8 cellular contexts compared by ENCODE assay signal in genomic region chr7:5827755-5828154, GRCh38. TPM values are rescaled to one million over a fixed set of nuclear protein-coding genes. Genes with fewer than 3 reads are reported as not detected.
DNase-seq lines count a peak whose midpoint lies in the region; FAIRE-seq and TF ChIP-seq lines count a peak whose summit lies in the region.

No MANE protein-coding gene starts in this region.

- TF ChIP-seq CTCF in A673 (conservative IDR thresholded peaks at IDR 0.05; ENCODE audit: low read depth, low read length) (peak; percentile 66), GM12874 (IDR thresholded peaks at IDR 0.05; ENCODE audit: insufficient read depth, low read depth, low read length) (peak; percentile 54), colonic mucosa (IDR thresholded peaks at IDR 0.05) (no peak)

- H4K91ac ChIP-seq in mesenchymal stem cell (ENCODE audit: low read length), result no peak overlapping the region

- POLR2A ChIA-PET in A673 (lab: Charles Lee; ENCODE audit: low non-redundant PET), result no interaction called here

- no peak overlapping the region for H2AK5ac ChIP-seq in mesenchymal stem cell (ENCODE audit: low read length, severe bottlenecking)

- no peak overlapping the region for H3K23ac ChIP-seq in mesenchymal stem cell (ENCODE audit: low read length in 2 of 2)

- H3K27me3 ChIP-seq in A673 (replicated peaks; ENCODE audit: insufficient read depth, low read depth, low read length, poor library complexity), result peaks cover 10% of the 10 kb centered on the region
- H3K27me3 ChIP-seq in colonic mucosa, result no peaks in the 10 kb centered on the region
- no peaks in the 10 kb centered on the region for H3K27me3 ChIP-seq in small intestine (ENCODE audit: control insufficient read depth in 2 of 2, insufficient read depth in 2 of 2, low read length in 2 of 2)
- H3K27me3 ChIP-seq in mesenchymal stem cell (ENCODE audit: control insufficient read depth in 1 of 2, insufficient read depth in 1 of 2, low read length in 2 of 2), result no peaks in the 10 kb centered on the region

- H2BK12ac ChIP-seq in mesenchymal stem cell (ENCODE audit: low read length in 2 of 2), result no peak overlapping the region

- no TSS peak for BruUV-seq in A673 (replicated peaks; lab: Mats Ljungman, UMichigan)

- H3K27ac ChIP-seq in A673 (ENCODE audit: low read depth, low read length, poor library complexity, severe bottlenecking), result no peak overlapping the region
- no peak overlapping the region for H3K27ac ChIP-seq in colonic mucosa
- H3K27ac ChIP-seq in small intestine (ENCODE audit: low read depth in 1 of 2, low read length in 1 of 2), result no peak overlapping the region
- no peak overlapping the region for H3K27ac ChIP-seq in mesenchymal stem cell (ENCODE audit: low read length, poor library complexity, severe bottlenecking)

- H3K9me3 ChIP-seq in A673 (ENCODE audit: low read depth, low read length, poor library complexity, severe bottlenecking) (no peaks in the 10 kb centered on the region), colonic mucosa (no peaks in the 10 kb centered on the region), small intestine (ENCODE audit: control insufficient read depth, low read depth) (no peaks in the 10 kb centered on the region), mesenchymal stem cell (ENCODE audit: control insufficient read depth, low read length) (no peaks in the 10 kb centered on the region)

- H3K9ac ChIP-seq in colonic mucosa (ENCODE audit: low read depth in 2 of 2, low read length in 2 of 2) (no peak overlapping the region), mesenchymal stem cell (ENCODE audit: low read length) (no peak overlapping the region)

- H3K14ac ChIP-seq in mesenchymal stem cell (ENCODE audit: low read length in 2 of 2), result no peak overlapping the region

- H3K4me1 ChIP-seq in A673 (ENCODE audit: insufficient read depth, low read length, poor library complexity, severe bottlenecking), result no peaks in the 10 kb centered on the region
- no peaks in the 10 kb centered on the region for H3K4me1 ChIP-seq in colonic mucosa
- H3K4me1 ChIP-seq in small intestine (ENCODE audit: control insufficient read depth in 2 of 2, insufficient read depth in 1 of 2, low read depth in 1 of 2, low read length in 1 of 2), result peaks cover 0 to 4% of the 10 kb centered on the region in 2 donors
- H3K4me1 ChIP-seq in mesenchymal stem cell (ENCODE audit: control insufficient read depth, insufficient read depth, low read depth, low read length), result peaks cover 10% of the 10 kb centered on the region

- no peak overlapping the region for H2BK5ac ChIP-seq in mesenchymal stem cell (ENCODE audit: low read depth, low read length, poor library complexity, severe bottlenecking)

- H4K8ac ChIP-seq in mesenchymal stem cell (ENCODE audit: low read length), result no peak overlapping the region

- H3K4me3 ChIP-seq in A673 (ENCODE audit: low read depth, low read length, poor library complexity, severe bottlenecking) (no peak overlapping the region), colonic mucosa (no peak overlapping the region), small intestine (ENCODE audit: low read depth in 1 of 2, low read length in 2 of 2) (no peak overlapping the region), mesenchymal stem cell (ENCODE audit: insufficient read depth in 1 of 2, low read depth in 1 of 2, low read length in 2 of 2) (no peak overlapping the region)

- 44 to 47% (median 46%) methylated on average over 2 of the region's 2 CpGs for WGBS in small intestine, 3 donors
- 47% methylated on average over 2 of the region's 2 CpGs for WGBS in mesenchymal stem cell

- CTCF ChIA-PET in A673 (lab: Charles Lee), result no interaction called here

- H3K4me2 ChIP-seq in mesenchymal stem cell (ENCODE audit: low read length, poor library complexity, severe bottlenecking), result no peak overlapping the region

- FAIRE-seq in small intestine (lab: Jason Lieb, UNC), result no peak
- FAIRE-seq in frontal cortex (lab: Jason Lieb, UNC), result no peak

- H2BK15ac ChIP-seq in mesenchymal stem cell (ENCODE audit: low read depth, poor library complexity, severe bottlenecking), result no peak overlapping the region

- H3K36me3 ChIP-seq in A673 (ENCODE audit: insufficient read depth, low read length, poor library complexity, severe bottlenecking) (no peaks in the 10 kb centered on the region), colonic mucosa (no peaks in the 10 kb centered on the region), small intestine (ENCODE audit: control insufficient read depth in 2 of 2, insufficient read depth in 2 of 2, low read length in 2 of 2) (no peaks in the 10 kb centered on the region), mesenchymal stem cell (ENCODE audit: control insufficient read depth in 1 of 2, insufficient read depth in 2 of 2, low read depth in 1 of 2, low read length in 2 of 2) (no peaks in the 10 kb centered on the region)

- DNase-seq in A673 (ENCODE audit: low spot score) (peak; percentile 18), SK-N-DZ (ENCODE audit: low spot score) (peak; percentile 38), colonic mucosa (peak; percentile 36), small intestine (peak; percentile 16), frontal cortex (ENCODE audit: low spot score in 2 of 2) (no peak), mesenchymal stem cell (no peak), NCI-H446 (lab: John Stamatoyannopoulos, UW) (no peak)

- no peaks in the 10 kb centered on the region for H3K79me1 ChIP-seq in mesenchymal stem cell (replicated peaks; ENCODE audit: low read length, poor library complexity, severe bottlenecking)

- no peak overlapping the region for H3K18ac ChIP-seq in mesenchymal stem cell (ENCODE audit: low read depth in 1 of 2, low read length in 2 of 2)

- H3K4ac ChIP-seq in mesenchymal stem cell (ENCODE audit: low read depth in 1 of 2, low read length in 2 of 2), result no peak overlapping the region

- no peak overlapping the region for H2AFZ ChIP-seq in mesenchymal stem cell (ENCODE audit: low read depth, low read length)

- no peak overlapping the region for H2BK120ac ChIP-seq in mesenchymal stem cell (ENCODE audit: low read depth, low read length)

- intact Hi-C loops in A673 (cut with micrococcal nuclease; ENCODE audit: unreplicated experiment) (no loop called here), colonic mucosa (cut with DNase I) (no loop called here)

RNA-seq across cellular contexts. Expression of gene RNF216, which starts 46.3 kb away (rescaled TPM):
- 50.6 and 51.2 TPM in 2 replicates for total RNA-seq in A673 (2021)
- polyA plus RNA-seq in SK-N-DZ (2014; cell fraction: cytosol; rRNA removed), result 23.0 and 24.7 TPM in 2 replicates
- 33.7 and 47.1 TPM in 2 replicates for polyA plus RNA-seq in SK-N-DZ (2014; cell fraction: nucleus; rRNA removed)
- 10 to 100 TPM; 15.9 to 16.2 TPM for total RNA-seq in colonic mucosa
- polyA plus RNA-seq in small intestine, result 10 to 100 TPM in 1 of 3 donors, 1 to 10 TPM in 2; 5.8 to 10.2 (median 6.5) TPM
- total RNA-seq in frontal cortex, result 30.6 TPM
- 25.1 TPM for polyA plus RNA-seq in mesenchymal stem cell (2013, experiment 1 of 2)
- polyA plus RNA-seq in mesenchymal stem cell (2013, experiment 2 of 2), result 24.7 TPM

RNA-seq across cellular contexts. Expression of gene OCM, which starts 52.8 kb away (rescaled TPM):
- total RNA-seq in A673 (2021) (not detected in 2 replicates), colonic mucosa (not detected), frontal cortex (not detected)
- not detected in 2 replicates for polyA plus RNA-seq in SK-N-DZ (2014; cell fraction: cytosol; rRNA removed)
- polyA plus RNA-seq in SK-N-DZ (2014; cell fraction: nucleus; rRNA removed), result not detected in 2 replicates
- 1 to 10 TPM in 2 of 3 donors, not detected in 1; 1.3 to 1.9 TPM for polyA plus RNA-seq in small intestine
- polyA plus RNA-seq in mesenchymal stem cell (2013, experiment 1 of 2), result not detected
- polyA plus RNA-seq in mesenchymal stem cell (2013, experiment 2 of 2), result not detected

Comparison
In these comparisons a context has a peak if more than half of its experiments do, and no peak if none do; other contexts are left out.
1. DNase-seq: peak in A673 (single experiment), SK-N-DZ (single experiment), colonic mucosa (single experiment) and small intestine (single experiment); none in frontal cortex (0 of 2), mesenchymal stem cell (single experiment) and NCI-H446 (0 of 2).